Comparison of ENCODE assay signal across 8 cellular contexts in genomic region chr5:57650360-57651069, GRCh38.
DNase-seq lines count a peak whose midpoint lies in the region; ATAC-seq and TF ChIP-seq lines count a peak whose summit lies in the region.

No MANE protein-coding gene starts in this region.

- peak in 1 of 2 donors; percentile 15 for DNase-seq in activated naive CD4-positive, alpha-beta T cell treated with anti-CD3 and anti-CD28 coated beads, Interleukin-2, amount 50 U/mL, for 72 hours (ENCODE audit: low spot score in 2 of 2)
- DNase-seq in activated naive CD4-positive, alpha-beta T cell treated with Interleukin-2 at 50 U/mL for 16 hours: no peak
- DNase-seq in IMR-90 (peak; percentile 53), T-helper 17 cell (no peak), foreskin melanocyte (peak; percentile 32), renal cortical epithelial cell (ENCODE audit: low read depth) (peak; percentile 85)
- DNase-seq in effector memory CD8-positive, alpha-beta T cell: no peak

- peaks cover 16% of the 10 kb centered on the region for H3K27me3 Mint-ChIP-seq in T-helper 17 cell
- H3K27me3 Mint-ChIP-seq in effector memory CD8-positive, alpha-beta T cell: peaks cover 0 to 8% of the 10 kb centered on the region in 2 donors

- no peaks in the 10 kb centered on the region for H3K79me1 ChIP-seq in IMR-90 (ENCODE audit: low read depth in 1 of 2, low read length in 2 of 2)

- TF ChIP-seq POLR2A in IMR-90 (IDR thresholded peaks at IDR 0.05; ENCODE audit: low read depth, low read length): no peak

- no peak overlapping the region for H3K23ac ChIP-seq in IMR-90 (ENCODE audit: low read depth, low read length)

- peak; percentile 66 for TF ChIP-seq RAD21 in IMR-90 (IDR thresholded peaks at IDR 0.05; ENCODE audit: low read length)

- H4K20me1 ChIP-seq in IMR-90 (ENCODE audit: insufficient read depth, low read length): no peaks in the 10 kb centered on the region

- no peak overlapping the region for H3K4me3 ChIP-seq in IMR-90 (ENCODE audit: insufficient read depth, low read depth, low read length)

- in situ Hi-C loops in IMR-90 (cut with MboI; ENCODE audit: low sequenced_read_pairs): no loop called here

- CTCF ChIA-PET in IMR-90 (lab: Yijun Ruan, JAX): interaction anchor here (0.5 to 1.8 kb wide), 21 partner anchors 12 to 611 kb away, joined by 3 to 6 read pairs (median 4); no protein-coding TSS in a partner anchor

- no peak overlapping the region for H3K4me2 ChIP-seq in IMR-90 (ENCODE audit: low read depth, low read length)

- peak overlapping the region; percentile 70; the same call in 1 of the 2 replicates for H2BK20ac ChIP-seq in IMR-90 (ENCODE audit: low read depth, low read length)

- peak; percentile 50 to 52 for ATAC-seq in activated naive CD4-positive, alpha-beta T cell treated with anti-CD3 and anti-CD28 coated beads, Interleukin-2, amount 50 U/mL, for 72 hours
- ATAC-seq in GM21825 (IDR thresholded peaks at IDR 0.05; ENCODE audit: unreplicated experiment) (peak; percentile 83), IMR-90 (ENCODE audit: low read depth) (peak; percentile 86), T-helper 17 cell (peak; percentile 66)
- ATAC-seq in effector memory CD8-positive, alpha-beta T cell (replicated peaks): no peak

- dilution Hi-C loops in IMR-90 (cut with HindIII; ENCODE audit: low sequenced_read_pairs, unreplicated experiment): no loop called here

- peaks cover 0 to 4% of the 10 kb centered on the region in 2 donors for H3K9me3 Mint-ChIP-seq in activated naive CD4-positive, alpha-beta T cell treated with anti-CD3 and anti-CD28 coated beads, Interleukin-2, amount 50 U/mL, for 72 hours
- H3K9me3 Mint-ChIP-seq in effector memory CD8-positive, alpha-beta T cell: peaks cover 0 to 4% of the 10 kb centered on the region in 2 donors

- H3K4me1 Mint-ChIP-seq in T-helper 17 cell: no peaks in the 10 kb centered on the region
- H3K4me1 Mint-ChIP-seq in effector memory CD8-positive, alpha-beta T cell (ENCODE audit: low read depth in 2 of 2): no peaks in the 10 kb centered on the region

- H4K5ac ChIP-seq in IMR-90 (ENCODE audit: low read depth, low read length): peak overlapping the region; percentile 25; the same call in 1 of the 2 replicates

- H3K9me1 ChIP-seq in IMR-90 (ENCODE audit: insufficient read depth, low read length): no peaks in the 10 kb centered on the region

- H4K8ac ChIP-seq in IMR-90 (ENCODE audit: low read depth in 2 of 2, low read length in 2 of 2): peak overlapping the region in 1 of 2 experiments; percentile 79; a peak in 2 of 4 replicates

- peak; percentile 55 for TF ChIP-seq CTCF in IMR-90 (conservative IDR thresholded peaks at IDR 0.05; ENCODE audit: low read depth, low read length)

- no peak overlapping the region for H3K56ac ChIP-seq in IMR-90 (ENCODE audit: extremely low read depth, insufficient read depth, low read length)

- H3K9ac ChIP-seq in IMR-90 (ENCODE audit: low read depth, low read length): no peak overlapping the region

- H3K9me3 ChIP-seq in IMR-90 (ENCODE audit: control insufficient read depth, insufficient read depth, low read length): no peaks in the 10 kb centered on the region; the same call in 1 of the 2 replicates
- H3K9me3 ChIP-seq in T-helper 17 cell (ENCODE audit: control insufficient read depth, low read length, poor library complexity, severe bottlenecking): no peaks in the 10 kb centered on the region

- H3K27ac Mint-ChIP-seq in activated naive CD4-positive, alpha-beta T cell treated with anti-CD3 and anti-CD28 coated beads, Interleukin-2, amount 50 U/mL, for 72 hours: no peak overlapping the region
- H3K27ac Mint-ChIP-seq in T-helper 17 cell: no peak overlapping the region
- no peak overlapping the region for H3K27ac Mint-ChIP-seq in effector memory CD8-positive, alpha-beta T cell

- no TSS peak for BruUV-seq in IMR-90 (replicated peaks; lab: Mats Ljungman, UMichigan)

- POLR2A ChIA-PET in IMR-90 (lab: Charles Lee; ENCODE audit: unreplicated experiment): no interaction called here

- no peaks in the 10 kb centered on the region for H3K4me1 ChIP-seq in IMR-90 (ENCODE audit: control insufficient read depth, insufficient read depth, low read length)

- peak overlapping the region; percentile 75; the same call in 1 of the 2 replicates for H2AK5ac ChIP-seq in IMR-90 (ENCODE audit: low read depth, low read length)

- peak overlapping the region; percentile 64 for H2AFZ ChIP-seq in IMR-90 (replicated peaks; ENCODE audit: low read length, poor library complexity)

- 0 out of 2 replicates have a peak overlapping the region, but pooled peaks have one; percentile 19 for H4K91ac ChIP-seq in IMR-90 (ENCODE audit: insufficient read depth, low read depth, low read length)

- peak overlapping the region; percentile 22 for H3K4ac ChIP-seq in IMR-90 (ENCODE audit: low read depth, low read length)

- no peak overlapping the region for H2AK9ac ChIP-seq in IMR-90 (replicated peaks; ENCODE audit: low read depth, low read length, poor library complexity)

- H2BK15ac ChIP-seq in IMR-90 (ENCODE audit: low read depth, low read length): peak overlapping the region; percentile 85; the same call in 1 of the 3 replicates

- intact Hi-C loops in IMR-90 (cut with micrococcal nuclease): loop anchor here (5.0 to 10.0 kb wide), 4 partner anchors 124 to 812 kb away; partner anchors contain the start of gene PLK2

- H3K27ac ChIP-seq in IMR-90 (ENCODE audit: insufficient read depth, low read length): no peak overlapping the region

- no peaks in the 10 kb centered on the region for H3K27me3 ChIP-seq in IMR-90 (ENCODE audit: control insufficient read depth, insufficient read depth, low read length)

- no CpG with 5 or more reads among the region's 6 CpGs for WGBS in IMR-90 (ENCODE audit: extremely low coverage in 2 of 2, insufficient read length in 1 of 2), 2 experiments

- H2BK5ac ChIP-seq in IMR-90 (ENCODE audit: low read depth, low read length, poor library complexity, severe bottlenecking): no peak overlapping the region

- H3K14ac ChIP-seq in IMR-90 (replicated peaks; ENCODE audit: low read depth, low read length): no peak overlapping the region

- no peak overlapping the region for H3K18ac ChIP-seq in IMR-90 (ENCODE audit: low read depth, low read length)

- H3K36me3 ChIP-seq in IMR-90 (ENCODE audit: control insufficient read depth, insufficient read depth, low read length): no peaks in the 10 kb centered on the region

- H3K36me3 Mint-ChIP-seq in activated naive CD4-positive, alpha-beta T cell treated with anti-CD3 and anti-CD28 coated beads, Interleukin-2, amount 50 U/mL, for 72 hours: peaks cover 0 to 5% of the 10 kb centered on the region in 2 donors
- H3K36me3 Mint-ChIP-seq in T-helper 17 cell (ENCODE audit: low read depth): no peaks in the 10 kb centered on the region
- no peaks in the 10 kb centered on the region for H3K36me3 Mint-ChIP-seq in effector memory CD8-positive, alpha-beta T cell (ENCODE audit: insufficient read depth)

- H2BK120ac ChIP-seq in IMR-90 (ENCODE audit: low read depth, low read length): peak overlapping the region; percentile 81; the same call in 1 of the 2 replicates

- H3K4me3 Mint-ChIP-seq in T-helper 17 cell: no peak overlapping the region
- H3K4me3 Mint-ChIP-seq in effector memory CD8-positive, alpha-beta T cell: no peak overlapping the region

TF ChIP-seq in IMR-90, 13 proteins besides CTCF, POLR2A, EP300 and RAD21:
- no peak for TF ChIP-seq RCOR1 (IDR thresholded peaks at IDR 0.05; ENCODE audit: insufficient replicate concordance, low read length)
- TF ChIP-seq SMC3 (IDR thresholded peaks at IDR 0.05; ENCODE audit: low read depth, low read length): peak; percentile 54
- TF ChIP-seq MAFK (IDR thresholded peaks at IDR 0.05; ENCODE audit: low read depth, low read length): peak; percentile 76
TF ChIP-seq in IMR-90: peak in this region for 2.

Comparison
In these comparisons a context has a peak if more than half of its experiments do, and no peak if none do; other contexts are left out.
1. DNase-seq: peak in IMR-90 (single experiment), foreskin melanocyte (single experiment) and renal cortical epithelial cell (single experiment); none in activated naive CD4-positive, alpha-beta T cell treated with Interleukin-2 at 50 U/mL for 16 hours (single experiment), T-helper 17 cell (0 of 3) and effector memory CD8-positive, alpha-beta T cell (0 of 3).